8 cellular contexts compared by ENCODE assay signal in the genomic region with DNA sequence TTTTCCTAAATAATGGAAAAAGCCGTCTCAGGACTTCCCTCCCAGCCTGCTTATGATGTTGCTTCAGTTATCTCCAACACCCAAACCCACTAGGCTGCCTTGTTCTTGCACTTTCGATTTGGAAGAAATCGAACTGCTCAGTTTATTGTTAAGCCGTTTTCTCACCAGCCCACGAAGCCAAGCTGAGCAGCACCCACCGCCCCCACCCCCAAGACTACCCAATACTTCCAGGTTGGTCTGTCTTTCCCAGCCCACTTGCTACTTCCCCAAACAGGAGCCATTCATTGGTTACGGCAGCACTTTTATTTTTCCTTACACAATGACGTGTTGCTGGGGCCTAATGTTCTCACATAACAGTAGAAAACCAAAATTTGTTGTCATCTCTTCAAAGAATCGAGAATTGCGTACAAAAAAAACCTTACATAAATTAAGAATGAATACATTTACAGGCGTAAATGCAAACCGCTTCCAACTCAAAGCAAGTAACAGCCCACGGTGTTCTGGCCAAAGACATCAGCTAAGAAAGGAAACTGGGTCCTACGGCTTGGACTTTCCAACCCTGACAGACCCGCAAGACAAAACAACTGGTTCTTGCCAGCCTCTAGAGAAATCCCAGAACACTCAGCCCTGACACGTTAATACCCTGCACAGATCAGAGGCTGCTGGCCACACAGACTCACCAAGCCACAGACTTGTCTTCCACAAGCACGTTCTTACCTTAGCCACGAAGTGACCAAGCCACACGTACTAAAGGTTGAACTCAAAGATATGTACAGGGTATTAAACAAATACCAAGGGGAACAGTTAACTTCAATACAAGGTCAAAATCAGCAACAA. TPM values are rescaled to one million over a fixed set of nuclear protein-coding genes. Genes with fewer than 3 reads are reported as not detected.
A peak's percentile ranks its signal among the peaks of the same experiment; 100 is the strongest.
DNase-seq lines count a peak whose midpoint lies in the region; ATAC-seq and TF ChIP-seq lines count a peak whose summit lies in the region.

No MANE protein-coding gene starts in this region.

- H3K9me3 Mint-ChIP-seq in glutamatergic neuron (ENCODE audit: unreplicated experiment) = peaks cover 34% of the 10 kb centered on the region

- peak overlapping the region in 11 of 12 donors; percentile 27 to 100 (median 100) for H3K27ac ChIP-seq in heart left ventricle
- H3K27ac ChIP-seq in skeletal muscle tissue (ENCODE audit: low read depth, low read length) = peak overlapping the region; percentile 37

- no peak for DNase-seq in heart left ventricle
- DNase-seq in Right ventricle myocardium superior = no peak
- peak; percentile 61 for DNase-seq in activated CD8-positive, alpha-beta memory T cell treated with anti-CD3 and anti-CD28 coated beads, Interleukin-2, amount 50 U/mL, for 48 hours
- DNase-seq in glutamatergic neuron = no peak
- DNase-seq in HPDE6-E6E7 (ENCODE audit: extremely low spot score) = no peak
- DNase-seq in NCI-H1930 (lab: John Stamatoyannopoulos, UW) = no peak

- H3K4me3 Mint-ChIP-seq in glutamatergic neuron (ENCODE audit: unreplicated experiment) = peak overlapping the region; percentile 100

- WGBS in heart left ventricle, 4 donors = 3 to 7% (median 3%) methylated on average over 19 of the region's 19 CpGs

- H3K27me3 ChIP-seq in heart left ventricle (no peaks in the 10 kb centered on the region), skeletal muscle tissue (ENCODE audit: control insufficient read depth in 3 of 3, insufficient read depth in 3 of 3, low read length in 3 of 3) (no peaks in the 10 kb centered on the region)

- intact Hi-C loops in heart left ventricle (cut with DNase I) (loop anchor here in 5 of 10 donors (1.0 to 10.0 kb wide), 8 partner anchors 22 to 355 kb away; a partner anchor contains a TSS), Right ventricle myocardium superior (cut with DNase I) (no loop called here)

- peaks cover 0 to 33% (median 15%) of the 10 kb centered on the region in 12 donors for H3K4me1 ChIP-seq in heart left ventricle
- H3K4me1 ChIP-seq in skeletal muscle tissue (ENCODE audit: control insufficient read depth in 3 of 3, insufficient read depth in 3 of 3, low read length in 3 of 3) = peaks cover 18 to 38% (median 24%) of the 10 kb centered on the region in 3 donors

- no peak for TF ChIP-seq POLR2A in heart left ventricle (IDR thresholded peaks at IDR 0.05)

- peaks cover 32% of the 10 kb centered on the region for H3K27me3 Mint-ChIP-seq in glutamatergic neuron (ENCODE audit: unreplicated experiment)

- H3K36me3 ChIP-seq in heart left ventricle (peaks cover 18 to 44% (median 37%) of the 10 kb centered on the region in 9 donors), skeletal muscle tissue (ENCODE audit: control insufficient read depth in 3 of 3, insufficient read depth in 3 of 3, low read length in 3 of 3) (peaks cover 33 to 38% (median 35%) of the 10 kb centered on the region in 3 donors)

- H3K9me3 ChIP-seq in heart left ventricle (peaks cover 0 to 4% (median 0%) of the 10 kb centered on the region in 12 donors), skeletal muscle tissue (ENCODE audit: control insufficient read depth in 3 of 3, low read length in 3 of 3) (peaks cover 0 to 2% (median 0%) of the 10 kb centered on the region in 3 donors)

- H3K4me3 ChIP-seq in heart left ventricle (peak overlapping the region; percentile 81 to 99 (median 94)), skeletal muscle tissue (ENCODE audit: low read length in 3 of 3) (peak overlapping the region; percentile 92 to 97 (median 94))

- TF ChIP-seq CTCF in heart left ventricle (IDR thresholded peaks at IDR 0.05) = no peak
- no peak for TF ChIP-seq CTCF in glutamatergic neuron (IDR thresholded peaks at IDR 0.05; ENCODE audit: partially characterized antibody, unreplicated experiment)

- peaks cover 9% of the 10 kb centered on the region for H3K4me1 Mint-ChIP-seq in glutamatergic neuron (ENCODE audit: low read depth, unreplicated experiment)

- H3K27ac Mint-ChIP-seq in glutamatergic neuron (ENCODE audit: unreplicated experiment) = peak overlapping the region; percentile 91

- peak overlapping the region; percentile 89 to 93 (median 93) for H3K9ac ChIP-seq in skeletal muscle tissue (ENCODE audit: low read depth in 1 of 3, low read length in 3 of 3)

- peaks cover 29% of the 10 kb centered on the region for H3K36me3 Mint-ChIP-seq in glutamatergic neuron (ENCODE audit: unreplicated experiment)

- no peak for ATAC-seq in heart left ventricle
- no peak for ATAC-seq in Right ventricle myocardium superior (ENCODE audit: poor library complexity)
- ATAC-seq in HG03097 (IDR thresholded peaks at IDR 0.05; ENCODE audit: low FRiP score, unreplicated experiment) = no peak

RNA-seq across cellular contexts. Expression of a gene that starts 2.7 kb away (rescaled TPM):
- total RNA-seq in heart left ventricle (1,000 to 10,000 TPM in 2 of 9 donors, 100 to 1,000 TPM in 7; 335 to 1,653 (median 423) TPM), Right ventricle myocardium superior (369 TPM), glutamatergic neuron (ENCODE audit: unreplicated experiment) (5,342 TPM), skeletal muscle tissue (1,613 TPM)
- polyA plus RNA-seq in heart left ventricle = 1,000 to 10,000 TPM in 1 of 2 donors, 100 to 1,000 TPM in 1; 149 to 1,468 TPM

RNA-seq across cellular contexts. Expression of a gene that starts 18.3 kb away (rescaled TPM):
- under 1 TPM in 6 of 9 donors, not detected in 3; 0.22 to 0.72 (median 0.45) TPM for total RNA-seq in heart left ventricle
- polyA plus RNA-seq in heart left ventricle = under 1 TPM; 0.28 to 0.42 TPM
- total RNA-seq in Right ventricle myocardium superior = 0.19 TPM
- 6.1 TPM for total RNA-seq in glutamatergic neuron (ENCODE audit: unreplicated experiment)
- 1.0 TPM for total RNA-seq in skeletal muscle tissue

RNA-seq across cellular contexts. Expression of a gene that starts 42.2 kb away (rescaled TPM):
- total RNA-seq in heart left ventricle (10 to 100 TPM; 10.1 to 21.6 (median 13.5) TPM), Right ventricle myocardium superior (13.0 TPM), glutamatergic neuron (ENCODE audit: unreplicated experiment) (56.5 TPM), skeletal muscle tissue (7.8 TPM)
- polyA plus RNA-seq in heart left ventricle = 10 to 100 TPM; 17.0 to 18.7 TPM
